1 cellular context compared by ENCODE assay signal in genomic region chr17:4950757-4951204, GRCh38.
TF ChIP-seq lines count a peak whose summit lies in the region.

TSS of gene ENO3 (plus strand) at chr17:4951119. CDS start at chr17:4951830, 711 bp downstream.

TF ChIP-seq in HepG2, 621 proteins besides CTCF, POLR2A, EP300 and RAD21 (continued from another document and continues in another):
- TF ChIP-seq ZNF609 (CRISPR knock-in tag; IDR thresholded peaks at IDR 0.05; ENCODE audit: borderline replicate concordance): no peak
- TF ChIP-seq ZBTB25 (CRISPR knock-in tag; IDR thresholded peaks at IDR 0.05): no peak; the same call in 1 of the 2 replicates
- peak; percentile 8; the same call in 1 of the 2 replicates for TF ChIP-seq ZNF317 (CRISPR knock-in tag; IDR thresholded peaks at IDR 0.05)
- TF ChIP-seq FOSL2 (CRISPR knock-in tag; IDR thresholded peaks at IDR 0.05): peak; percentile 25
- no peak for TF ChIP-seq ZNF629 (CRISPR knock-in tag; conservative IDR thresholded peaks at IDR 0.05)
- no peak for TF ChIP-seq ZNF275 (CRISPR knock-in tag; IDR thresholded peaks at IDR 0.05; ENCODE audit: borderline replicate concordance)
- TF ChIP-seq TFE3 (CRISPR knock-in tag; IDR thresholded peaks at IDR 0.05): no peak
- no peak for TF ChIP-seq ATF5 (CRISPR knock-in tag; IDR thresholded peaks at IDR 0.05; ENCODE audit: low read depth)
- TF ChIP-seq RBM22 (optimal IDR thresholded peaks at IDR 0.05; ENCODE audit: low read length): no peak
- no peak for TF ChIP-seq POGK (CRISPR knock-in tag; conservative IDR thresholded peaks at IDR 0.05)
- peak; percentile 64 for TF ChIP-seq MTA1 (CRISPR knock-in tag; IDR thresholded peaks at IDR 0.05; ENCODE audit: borderline replicate concordance)
- TF ChIP-seq PITX1 (CRISPR knock-in tag; IDR thresholded peaks at IDR 0.05): peak; percentile 74; the same call in 1 of the 2 replicates
- peak; percentile 44; the same call in 1 of the 2 replicates for TF ChIP-seq BCL6 (CRISPR knock-in tag; IDR thresholded peaks at IDR 0.05)
- no peak for TF ChIP-seq ZNF225 (CRISPR knock-in tag; IDR thresholded peaks at IDR 0.05)
- peak; percentile 95 for TF ChIP-seq PATZ1 (CRISPR knock-in tag; IDR thresholded peaks at IDR 0.05)
- TF ChIP-seq ZNF263 (CRISPR knock-in tag; IDR thresholded peaks at IDR 0.05): no peak
- no peak for TF ChIP-seq ZNF34 (CRISPR knock-in tag; IDR thresholded peaks at IDR 0.05; ENCODE audit: borderline replicate concordance)
- no peak for TF ChIP-seq ZNF382 (CRISPR knock-in tag; IDR thresholded peaks at IDR 0.05; ENCODE audit: borderline replicate concordance)
- peak; percentile 24; the same call in 1 of the 2 replicates for TF ChIP-seq ZNF335 (CRISPR knock-in tag; IDR thresholded peaks at IDR 0.05)
- TF ChIP-seq ZNF44 (CRISPR knock-in tag; IDR thresholded peaks at IDR 0.05): no peak
- TF ChIP-seq JUND (CRISPR knock-in tag; IDR thresholded peaks at IDR 0.05): no peak
- no peak for TF ChIP-seq BRCA1 (CRISPR knock-in tag; IDR thresholded peaks at IDR 0.05)
- no peak for TF ChIP-seq ZNF891 (CRISPR knock-in tag; IDR thresholded peaks at IDR 0.05)
- TF ChIP-seq HNRNPL (IDR thresholded peaks at IDR 0.05; ENCODE audit: low read depth, low read length): peak; percentile 88
- no peak for TF ChIP-seq FOXK2 (IDR thresholded peaks at IDR 0.05)
- no peak for TF ChIP-seq TP53 (CRISPR knock-in tag; conservative IDR thresholded peaks at IDR 0.05)
- no peak for TF ChIP-seq ZNF577 (CRISPR knock-in tag; IDR thresholded peaks at IDR 0.05; ENCODE audit: borderline replicate concordance, low read depth)
- TF ChIP-seq ZNF7 (CRISPR knock-in tag; IDR thresholded peaks at IDR 0.05): no peak
- no peak for TF ChIP-seq ZNF781 (CRISPR knock-in tag; IDR thresholded peaks at IDR 0.05; ENCODE audit: borderline replicate concordance, not compliant biosample characterization)
- TF ChIP-seq ZNF441 (CRISPR knock-in tag; IDR thresholded peaks at IDR 0.05; ENCODE audit: borderline replicate concordance): peak; percentile 29; the same call in 1 of the 2 replicates
- no peak for TF ChIP-seq LRRFIP1 (CRISPR knock-in tag; conservative IDR thresholded peaks at IDR 0.05)
- TF ChIP-seq CBX5 (CRISPR knock-in tag; IDR thresholded peaks at IDR 0.05; ENCODE audit: borderline replicate concordance): no peak; the same call in 1 of the 2 replicates
- TF ChIP-seq JUNB (CRISPR knock-in tag; IDR thresholded peaks at IDR 0.05; ENCODE audit: borderline replicate concordance): no peak
- no peak for TF ChIP-seq TRIM24 (CRISPR knock-in tag; IDR thresholded peaks at IDR 0.05)
- no peak for TF ChIP-seq ZFP41 (CRISPR knock-in tag; IDR thresholded peaks at IDR 0.05; ENCODE audit: borderline replicate concordance)
- TF ChIP-seq THYN1 (CRISPR knock-in tag; IDR thresholded peaks at IDR 0.05; ENCODE audit: borderline replicate concordance, low read depth): no peak
- no peak for TF ChIP-seq ZNF788 (CRISPR knock-in tag; IDR thresholded peaks at IDR 0.05; ENCODE audit: borderline replicate concordance)
- no peak for TF ChIP-seq ATM (IDR thresholded peaks at IDR 0.05; ENCODE audit: borderline replicate concordance)
- TF ChIP-seq HIC2 (CRISPR knock-in tag; IDR thresholded peaks at IDR 0.05; ENCODE audit: low read depth): peak; percentile 93
- TF ChIP-seq CEBPZ (IDR thresholded peaks at IDR 0.05; ENCODE audit: low read length): no peak
